ENCODE assay signal across 26 cellular contexts in genomic region chr4:96936886-96937285, GRCh38.
"Had no signal": no experiment of that assay in that cellular context is flagged by ENCODE, and none has a peak within 500 bp of the region (broad histone marks: within the 10 kb centered on the region; RNA-seq: fewer than 3 reads in every experiment).

No MANE protein-coding gene starts in this region.

- H3K27ac ChIP-seq: epithelial cell of prostate, foreskin keratinocyte, gastroesophageal sphincter, heart left ventricle, hepatocyte, left lung, neutrophil, pancreas, right lobe of liver, suprapubic skin, transverse colon, upper lobe of right lung, uterus had no signal

- H3K36me3 ChIP-seq: gastroesophageal sphincter, heart left ventricle, left lung, neutrophil, pancreas, right lobe of liver, suprapubic skin, transverse colon, upper lobe of right lung, uterus had no signal

- H3K4me3 ChIP-seq: dorsolateral prefrontal cortex, gastroesophageal sphincter, heart left ventricle, hepatocyte, left lung, mucosa of descending colon, pancreas, right lobe of liver, suprapubic skin, transverse colon, upper lobe of right lung, uterus had no signal

- H3K9me3 ChIP-seq: gastroesophageal sphincter, heart left ventricle, left lung, mucosa of descending colon, neutrophil, pancreas, right lobe of liver, suprapubic skin, transverse colon, upper lobe of right lung, uterus had no signal

- H3K79me2 ChIP-seq: hepatocyte had no signal

- H3K27me3 ChIP-seq: dorsolateral prefrontal cortex, foreskin keratinocyte, gastroesophageal sphincter, heart left ventricle, hepatocyte, left lung, neutrophil, pancreas, right lobe of liver, suprapubic skin, transverse colon, upper lobe of right lung, uterus had no signal

- H2AFZ ChIP-seq: hepatocyte had no signal

- FAIRE-seq: pancreas, small intestine had no signal

- H3K4me2 ChIP-seq: hepatocyte had no signal

- H3K4me1 ChIP-seq: foreskin keratinocyte, gastroesophageal sphincter, heart left ventricle, left lung, pancreas, right lobe of liver, suprapubic skin, transverse colon, upper lobe of right lung, uterus had no signal

- DNase-seq: effector CD4-positive, alpha-beta T cell; foreskin keratinocyte; heart left ventricle; left cardiac atrium; left lung; mesenchymal stem cell; mucosa of descending colon; naive B cell; pancreas; right lobe of liver; small intestine; stimulated activated CD4-positive, alpha-beta T cell treated with anti-CD3 and anti-CD28 coated beads, Interleukin-15, amount 100 ng/mL, for 24 hours; stimulated activated CD4-positive, alpha-beta T cell treated with anti-CD3 and anti-CD28 coated beads, Interleukin-2, amount 100 ng/mL, for 48 hours; stimulated activated naive CD4-positive, alpha-beta T cell; stimulated activated naive CD8-positive, alpha-beta T cell treated with anti-CD3 and anti-CD28 coated beads, Interleukin-15, amount 100 ng/mL, for 72 hours; transverse colon; upper lobe of right lung; uterus had no signal

- ATAC-seq: esophagus mucosa; foreskin keratinocyte; gastroesophageal sphincter; heart left ventricle; left cardiac atrium; left lung; mucosa of descending colon; natural killer cell treated with Interleukin-12 subunit alpha and Interleukin-12 subunit beta and Interleukin-15 and Interleukin-18, amount 100 ng/mL, for 72 hours; pancreas; right lobe of liver; stimulated activated naive CD8-positive, alpha-beta T cell treated with anti-CD3 and anti-CD28 coated beads, Interleukin-15, amount 100 ng/mL, for 72 hours; upper lobe of right lung had no signal
